Comparison of ENCODE assay signal across 29 cellular contexts in the genomic region with DNA sequence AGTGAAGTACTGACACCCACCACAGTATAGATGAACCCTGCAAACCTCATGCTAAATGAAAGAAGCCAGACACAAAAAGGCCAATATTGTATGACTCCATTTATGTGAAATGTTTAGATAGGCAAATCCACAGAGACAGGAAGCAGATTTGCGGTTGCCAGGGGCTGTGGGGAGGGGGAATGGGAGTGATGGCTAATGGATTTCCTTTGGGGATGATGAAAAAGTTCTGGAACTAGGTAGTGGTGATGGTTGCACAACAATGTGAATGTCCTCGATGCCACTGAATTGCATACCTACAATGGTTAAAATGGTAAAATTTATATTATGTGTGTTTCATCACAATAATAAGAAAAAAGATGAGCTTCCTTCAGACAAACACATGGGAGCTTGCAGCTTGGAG. TPM values are rescaled to one million over a fixed set of nuclear protein-coding genes. Genes with fewer than 3 reads are reported as not detected.
"Had no signal": no experiment of that assay in that cellular context is flagged by ENCODE, and none has a peak within 500 bp of the region (broad histone marks: within the 10 kb centered on the region; RNA-seq: fewer than 3 reads in every experiment).

No MANE protein-coding gene starts in this region.

- H3K36me3 Mint-ChIP-seq: naive B cell; stimulated activated naive B cell treated with anti-CD40 and anti-IgM and Interleukin-4, amounts not matched to agents 10 μg/mL and 1 μg/mL and 100 μg/mL, for 72 hours had no signal

- H3K9me3 Mint-ChIP-seq: activated CD4-positive, alpha-beta T cell treated with anti-CD3 and anti-CD28 coated beads, Interleukin-2, amount 10 ng/mL, durations not matched to agents 7 days and 5 days; activated CD8-positive, alpha-beta T cell treated with anti-CD3 and anti-CD28 coated beads for 36 hours; activated naive CD8-positive, alpha-beta T cell treated with anti-CD3 and anti-CD28 coated beads, Interleukin-2, amount 50 U/mL, for 24 hours; activated T-helper 1 cell treated with anti-CD3 and anti-CD28 coated beads, Interleukin-12 subunit alpha, Interleukin-12 subunit beta, Interleukin-2, Interleukin-4 antibody, amounts not matched to agents 30 ng/mL and 10 ng/mL and 1 ng/mL, durations not matched to agents 14 hours and 24 hours and 36 hours; central memory CD8-positive, alpha-beta T cell; effector memory CD8-positive, alpha-beta T cell; naive B cell; neural crest cell; stimulated activated naive B cell treated with anti-CD40 and anti-IgM and Interleukin-4, amounts not matched to agents 10 μg/mL and 1 μg/mL and 100 μg/mL, for 72 hours had no signal

- ATAC-seq: activated CD8-positive, alpha-beta T cell treated with anti-CD3 and anti-CD28 coated beads for 36 hours; activated naive CD8-positive, alpha-beta T cell treated with anti-CD3 and anti-CD28 coated beads, Interleukin-2, amount 50 U/mL, for 24 hours; effector memory CD8-positive, alpha-beta T cell; stimulated activated naive B cell treated with anti-CD40 and anti-IgM and Interleukin-4, amounts not matched to agents 10 μg/mL and 1 μg/mL and 100 μg/mL, for 72 hours had no signal

- H3K27ac Mint-ChIP-seq: activated CD4-positive, alpha-beta T cell treated with anti-CD3 and anti-CD28 coated beads, Interleukin-2, amount 10 ng/mL, durations not matched to agents 7 days and 5 days; activated CD8-positive, alpha-beta T cell treated with anti-CD3 and anti-CD28 coated beads for 36 hours; activated naive CD8-positive, alpha-beta T cell treated with anti-CD3 and anti-CD28 coated beads, Interleukin-2, amount 50 U/mL, for 24 hours; activated T-helper 1 cell treated with anti-CD3 and anti-CD28 coated beads, Interleukin-12 subunit alpha, Interleukin-12 subunit beta, Interleukin-2, Interleukin-4 antibody, amounts not matched to agents 30 ng/mL and 10 ng/mL and 1 ng/mL, durations not matched to agents 14 hours and 24 hours and 36 hours; effector memory CD8-positive, alpha-beta T cell; stimulated activated naive B cell treated with anti-CD40 and anti-IgM and Interleukin-4, amounts not matched to agents 10 μg/mL and 1 μg/mL and 100 μg/mL, for 72 hours had no signal

- H3K4me1 Mint-ChIP-seq: activated CD4-positive, alpha-beta T cell treated with anti-CD3 and anti-CD28 coated beads, Interleukin-2, amount 10 ng/mL, durations not matched to agents 7 days and 5 days; activated naive CD8-positive, alpha-beta T cell treated with anti-CD3 and anti-CD28 coated beads, Interleukin-2, amount 50 U/mL, for 24 hours; central memory CD8-positive, alpha-beta T cell; naive B cell; stimulated activated naive B cell treated with anti-CD40 and anti-IgM and Interleukin-4, amounts not matched to agents 10 μg/mL and 1 μg/mL and 100 μg/mL, for 72 hours had no signal

- H3K36me3 ChIP-seq: brain microvascular endothelial cell, esophagus muscularis mucosa, heart right ventricle, uterus had no signal

- H3K4me3 Mint-ChIP-seq: activated CD4-positive, alpha-beta T cell treated with anti-CD3 and anti-CD28 coated beads, Interleukin-2, amount 10 ng/mL, durations not matched to agents 7 days and 5 days; activated CD8-positive, alpha-beta T cell treated with anti-CD3 and anti-CD28 coated beads for 36 hours; activated naive CD8-positive, alpha-beta T cell treated with anti-CD3 and anti-CD28 coated beads, Interleukin-2, amount 50 U/mL, for 24 hours; activated T-helper 1 cell treated with anti-CD3 and anti-CD28 coated beads, Interleukin-12 subunit alpha, Interleukin-12 subunit beta, Interleukin-2, Interleukin-4 antibody, amounts not matched to agents 30 ng/mL and 10 ng/mL and 1 ng/mL, durations not matched to agents 14 hours and 24 hours and 36 hours; central memory CD8-positive, alpha-beta T cell; effector memory CD8-positive, alpha-beta T cell; naive B cell; neural crest cell; stimulated activated naive B cell treated with anti-CD40 and anti-IgM and Interleukin-4, amounts not matched to agents 10 μg/mL and 1 μg/mL and 100 μg/mL, for 72 hours had no signal

- H3K4me1 ChIP-seq: heart right ventricle, uterus had no signal

- H3K9me3 ChIP-seq: esophagus muscularis mucosa, heart right ventricle, testis, uterus had no signal

- H3K27ac ChIP-seq: brain microvascular endothelial cell, dorsolateral prefrontal cortex, esophagus muscularis mucosa, heart right ventricle, testis, uterus, VCaP had no signal

- H3K4me3 ChIP-seq: dorsolateral prefrontal cortex, esophagus muscularis mucosa, heart right ventricle, lung, testis, uterus had no signal

- H3K27me3 ChIP-seq: brain microvascular endothelial cell, dorsolateral prefrontal cortex, esophagus muscularis mucosa, heart right ventricle, testis, uterus had no signal

- DNase-seq: activated CD4-positive, alpha-beta T cell treated with anti-CD3 and anti-CD28 coated beads, Interleukin-2, amount 10 ng/mL, durations not matched to agents 7 days and 5 days; activated CD4-positive, CD25-positive, alpha-beta regulatory T cell treated with anti-CD3 and anti-CD28 coated beads, Interleukin-2, amount 50 U/mL, for 72 hours; activated gamma-delta T cell; activated naive CD4-positive, alpha-beta T cell treated with anti-CD3 and anti-CD28 coated beads, Interleukin-2, amount 50 U/mL, for 16 hours; activated naive CD8-positive, alpha-beta T cell treated with anti-CD3 and anti-CD28 coated beads, Interleukin-2, amount 50 U/mL, for 24 hours; dorsolateral prefrontal cortex; effector memory CD8-positive, alpha-beta T cell; heart right ventricle; kidney; naive B cell; occipital lobe; retina; stimulated activated CD4-positive, alpha-beta T cell treated with anti-CD3 and anti-CD28 coated beads, Interleukin-2, amount 100 ng/mL, for 48 hours; stimulated activated CD8-positive, alpha-beta memory T cell treated with anti-CD3 and anti-CD28 coated beads, Interleukin-4, amount 100 ng/mL, for 48 hours; stimulated activated naive B cell treated with anti-CD40 and anti-IgM and Interleukin-4, amounts not matched to agents 10 μg/mL and 1 μg/mL and 100 μg/mL, for 72 hours; testis; trophoblast cell; uterus had no signal

- H3K27me3 Mint-ChIP-seq: activated CD4-positive, alpha-beta T cell treated with anti-CD3 and anti-CD28 coated beads, Interleukin-2, amount 10 ng/mL, durations not matched to agents 7 days and 5 days; activated CD8-positive, alpha-beta T cell treated with anti-CD3 and anti-CD28 coated beads for 36 hours; activated naive CD8-positive, alpha-beta T cell treated with anti-CD3 and anti-CD28 coated beads, Interleukin-2, amount 50 U/mL, for 24 hours; central memory CD8-positive, alpha-beta T cell; effector memory CD8-positive, alpha-beta T cell; stimulated activated naive B cell treated with anti-CD40 and anti-IgM and Interleukin-4, amounts not matched to agents 10 μg/mL and 1 μg/mL and 100 μg/mL, for 72 hours had no signal

RNA-seq across cellular contexts. Expression of gene WFIKKN2, which starts 28.4 kb away (rescaled TPM):
- total RNA-seq: activated CD4-positive, alpha-beta T cell treated with anti-CD3 and anti-CD28 coated beads, Interleukin-2, amount 10 ng/mL, durations not matched to agents 7 days and 5 days; activated CD8-positive, alpha-beta T cell treated with anti-CD3 and anti-CD28 coated beads for 36 hours; activated T-helper 1 cell treated with anti-CD3 and anti-CD28 coated beads, Interleukin-12 subunit alpha, Interleukin-12 subunit beta, Interleukin-2, Interleukin-4 antibody, amounts not matched to agents 30 ng/mL and 10 ng/mL and 1 ng/mL, durations not matched to agents 14 hours and 24 hours and 36 hours; T-helper 2 cell treated with Interferon-gamma antibody and Interleukin-4, amounts not matched to agents 100 ng/mL and 5 ng/mL, for 36 hours had no signal

RNA-seq across cellular contexts. Expression of gene ANKRD40CL, which starts 39.7 kb away (rescaled TPM):
- total RNA-seq: activated CD4-positive, alpha-beta T cell treated with anti-CD3 and anti-CD28 coated beads, Interleukin-2, amount 10 ng/mL, durations not matched to agents 7 days and 5 days; activated CD8-positive, alpha-beta T cell treated with anti-CD3 and anti-CD28 coated beads for 36 hours; activated T-helper 1 cell treated with anti-CD3 and anti-CD28 coated beads, Interleukin-12 subunit alpha, Interleukin-12 subunit beta, Interleukin-2, Interleukin-4 antibody, amounts not matched to agents 30 ng/mL and 10 ng/mL and 1 ng/mL, durations not matched to agents 14 hours and 24 hours and 36 hours; heart right ventricle; kidney; lung; mesenteric fat pad; neural crest cell; occipital lobe; posterior vena cava; T-helper 2 cell treated with Interferon-gamma antibody and Interleukin-4, amounts not matched to agents 100 ng/mL and 5 ng/mL, for 36 hours; testis; uterus had no signal
- polyA plus RNA-seq: heart right ventricle, lung had no signal
